ENCODE assay signal across 9 cellular contexts in the genomic region with DNA sequence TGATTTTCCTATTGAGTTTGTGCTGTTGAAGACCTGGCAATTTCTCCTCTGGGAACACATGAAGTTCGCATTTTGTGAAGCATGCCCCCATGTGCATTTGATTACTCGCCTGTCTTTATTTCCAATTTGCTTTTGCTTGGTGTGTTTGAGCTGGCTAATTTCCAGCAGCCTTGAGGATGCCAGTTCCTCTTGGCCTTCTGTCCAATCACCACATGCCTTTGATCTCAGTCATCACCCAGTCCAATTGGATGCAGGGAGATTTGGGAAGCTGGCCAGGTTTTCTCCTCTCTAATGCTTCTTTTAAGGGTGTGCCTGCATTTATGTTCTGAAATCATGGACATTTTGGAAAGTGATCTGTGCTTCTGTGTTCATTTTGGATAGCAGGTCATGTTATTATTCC.
DNase-seq lines count a peak whose midpoint lies in the region; ATAC-seq and TF ChIP-seq lines count a peak whose summit lies in the region.
"Had no signal": no experiment of that assay in that cellular context is flagged by ENCODE, and none has a peak within 500 bp of the region (broad histone marks: within the 10 kb centered on the region; RNA-seq: fewer than 3 reads in every experiment).

No MANE protein-coding gene starts in this region.

- no peaks in the 10 kb centered on the region for H3K27me3 ChIP-seq in muscle layer of duodenum (ENCODE audit: low read depth, low read length)
- H3K27me3 ChIP-seq: ascending aorta had no signal

- in situ Hi-C loops in GM13977 (cut with MboI; ENCODE audit: low pct_unique_long_range_greater_than_20kb, low sequenced_read_pairs, unreplicated experiment): no loop called here

- ATAC-seq in HG02759 (IDR thresholded peaks at IDR 0.05; ENCODE audit: unreplicated experiment) (no peak), HG02938 (IDR thresholded peaks at IDR 0.05; ENCODE audit: unreplicated experiment) (no peak)

- no peaks in the 10 kb centered on the region for H3K36me3 ChIP-seq in muscle layer of duodenum (ENCODE audit: control insufficient read depth in 1 of 2, insufficient read depth in 2 of 2, low read length in 2 of 2)
- H3K36me3 ChIP-seq: ascending aorta had no signal

- H3K4me1 ChIP-seq in muscle layer of duodenum (ENCODE audit: control insufficient read depth in 1 of 2, insufficient read depth in 2 of 2, low read length in 2 of 2): peaks cover 16 to 33% of the 10 kb centered on the region in 2 donors

- TF ChIP-seq CTCF in AG09319 (IDR thresholded peaks at IDR 0.05; ENCODE audit: low read depth, low read length): no peak
- no peak for TF ChIP-seq CTCF in GM13977 (IDR thresholded peaks at IDR 0.05; ENCODE audit: extremely low read depth, insufficient read depth, missing control alignments)

- H3K9me3 ChIP-seq in muscle layer of duodenum (ENCODE audit: control insufficient read depth in 1 of 2, low read length in 2 of 2): no peaks in the 10 kb centered on the region
- H3K9me3 ChIP-seq: ascending aorta had no signal

- DNase-seq in AG09319 (ENCODE audit: extremely low read depth, low read depth) (peak; percentile 99), NCI-H1092 (lab: John Stamatoyannopoulos, UW) (peak; percentile 94), brain pericyte (ENCODE audit: low read depth, low spot score) (peak; percentile 86), NCI-H1930 (lab: John Stamatoyannopoulos, UW) (no peak), GM13977 (ENCODE audit: low spot score) (no peak)

- H3K27ac ChIP-seq in muscle layer of duodenum (ENCODE audit: low read length): peak overlapping the region; percentile 57

- no peak overlapping the region for H3K4me3 ChIP-seq in muscle layer of duodenum (ENCODE audit: low read depth in 1 of 2, low read length in 2 of 2)
- H3K4me3 ChIP-seq: ascending aorta had no signal

Comparison
In these comparisons a context has a peak if more than half of its experiments do, and no peak if none do; other contexts are left out.
1. DNase-seq: peak in AG09319 (single experiment), NCI-H1092 (single experiment) and brain pericyte (single experiment); none in NCI-H1930 (0 of 2) and GM13977 (single experiment).